In genomic region chr9:36501727-36502126, GRCh38 we compare ENCODE assay signal across 14 cellular contexts.
DNase-seq lines count a peak whose midpoint lies in the region; ATAC-seq and TF ChIP-seq lines count a peak whose summit lies in the region.
"Had no signal": no experiment of that assay in that cellular context is flagged by ENCODE, and none has a peak within 500 bp of the region (broad histone marks: within the 10 kb centered on the region; RNA-seq: fewer than 3 reads in every experiment).

No MANE protein-coding gene starts in this region.

- ATAC-seq in right lobe of liver: peak; percentile 45 to 79 (median 66)
- ATAC-seq in GM21528 (IDR thresholded peaks at IDR 0.05; ENCODE audit: low FRiP score, unreplicated experiment): no peak
- no peak for ATAC-seq in GM21825 (IDR thresholded peaks at IDR 0.05; ENCODE audit: unreplicated experiment)

- no peak overlapping the region for H2AFZ ChIP-seq in Karpas-422 (ENCODE audit: low read length)

- 0 out of 2 replicates have a peak overlapping the region, but pooled peaks have one; percentile 35 for H3K27ac ChIP-seq in BLaER1
- peak overlapping the region; percentile 75; the same call in 1 of the 2 replicates for H3K27ac ChIP-seq in Karpas-422 (ENCODE audit: low read length)
- no peak overlapping the region for H3K27ac ChIP-seq in right lobe of liver

- DNase-seq in Karpas-422 (peak; percentile 22), right lobe of liver (peak in 1 of 3 donors; percentile 55), HuH-7 (ENCODE audit: low spot score) (no peak)
- DNase-seq: C1 segment of cervical spinal cord; Calu3; CD4-positive, alpha-beta memory T cell; COR-L47; DMS53; GOT3; HFFc6 had no signal

- H3K4me1 ChIP-seq in BLaER1: peaks cover 77% of the 10 kb centered on the region
- H3K4me1 ChIP-seq in Karpas-422 (ENCODE audit: low read length): peaks cover 46% of the 10 kb centered on the region
- H3K4me1 ChIP-seq in right lobe of liver: peaks cover 0 to 5% (median 0%) of the 10 kb centered on the region in 4 donors

- H3K4me3 ChIP-seq in BLaER1 (no peak overlapping the region), Karpas-422 (ENCODE audit: low read length) (no peak overlapping the region), right lobe of liver (peak overlapping the region in 1 of 3 donors; percentile 6)
- H3K4me3 ChIP-seq: HAP-1 had no signal

- H4K20me1 ChIP-seq in BLaER1 (no peaks in the 10 kb centered on the region), Karpas-422 (ENCODE audit: insufficient read depth, low read depth, low read length) (no peaks in the 10 kb centered on the region)

- intact Hi-C loops in right lobe of liver (cut with DNase I): no loop called here

- no peak for TF ChIP-seq CTCF in right lobe of liver (IDR thresholded peaks at IDR 0.05)

- peak overlapping the region; percentile 71 for H3K4me2 ChIP-seq in BLaER1
- peak overlapping the region; percentile 65 for H3K4me2 ChIP-seq in Karpas-422 (ENCODE audit: low read depth, low read length, poor library complexity, severe bottlenecking)

- H3K9me2 ChIP-seq in Karpas-422 (replicated peaks; ENCODE audit: insufficient read depth, low read length): no peaks in the 10 kb centered on the region

- no peaks in the 10 kb centered on the region for H3K79me2 ChIP-seq in Karpas-422 (ENCODE audit: low read length)

- H3K36me3 ChIP-seq in BLaER1: no peaks in the 10 kb centered on the region
- no peaks in the 10 kb centered on the region for H3K36me3 ChIP-seq in Karpas-422 (ENCODE audit: insufficient read depth, low read length)
- H3K36me3 ChIP-seq in right lobe of liver: no peaks in the 10 kb centered on the region
- H3K36me3 ChIP-seq: HAP-1 had no signal

- no CpG with 5 or more reads among the region's 3 CpGs for WGBS in right lobe of liver (ENCODE audit: insufficient coverage, low coverage, low lambda C conversion rate, missing lambda C conversion rate)

- H3K9ac ChIP-seq in BLaER1 (no peak overlapping the region), Karpas-422 (ENCODE audit: low read length) (no peak overlapping the region)

- H3K9me3 ChIP-seq in BLaER1 (no peaks in the 10 kb centered on the region), Karpas-422 (ENCODE audit: low read length) (no peaks in the 10 kb centered on the region), right lobe of liver (no peaks in the 10 kb centered on the region)
- H3K9me3 ChIP-seq: HAP-1 had no signal

- no peak for TF ChIP-seq POLR2A in right lobe of liver (IDR thresholded peaks at IDR 0.05)

- H3K27me3 ChIP-seq in BLaER1 (no peaks in the 10 kb centered on the region), Karpas-422 (ENCODE audit: low read length) (no peaks in the 10 kb centered on the region), right lobe of liver (no peaks in the 10 kb centered on the region)

Comparison
In these comparisons a context has a peak if more than half of its experiments do, and no peak if none do; other contexts are left out.
1. H3K27ac ChIP-seq: peak in BLaER1 (single experiment) and Karpas-422 (single experiment); none in right lobe of liver (0 of 3).
2. ATAC-seq: peak in right lobe of liver (4 of 4); none in GM21528 (single experiment) and GM21825 (single experiment).